In the genomic region with DNA sequence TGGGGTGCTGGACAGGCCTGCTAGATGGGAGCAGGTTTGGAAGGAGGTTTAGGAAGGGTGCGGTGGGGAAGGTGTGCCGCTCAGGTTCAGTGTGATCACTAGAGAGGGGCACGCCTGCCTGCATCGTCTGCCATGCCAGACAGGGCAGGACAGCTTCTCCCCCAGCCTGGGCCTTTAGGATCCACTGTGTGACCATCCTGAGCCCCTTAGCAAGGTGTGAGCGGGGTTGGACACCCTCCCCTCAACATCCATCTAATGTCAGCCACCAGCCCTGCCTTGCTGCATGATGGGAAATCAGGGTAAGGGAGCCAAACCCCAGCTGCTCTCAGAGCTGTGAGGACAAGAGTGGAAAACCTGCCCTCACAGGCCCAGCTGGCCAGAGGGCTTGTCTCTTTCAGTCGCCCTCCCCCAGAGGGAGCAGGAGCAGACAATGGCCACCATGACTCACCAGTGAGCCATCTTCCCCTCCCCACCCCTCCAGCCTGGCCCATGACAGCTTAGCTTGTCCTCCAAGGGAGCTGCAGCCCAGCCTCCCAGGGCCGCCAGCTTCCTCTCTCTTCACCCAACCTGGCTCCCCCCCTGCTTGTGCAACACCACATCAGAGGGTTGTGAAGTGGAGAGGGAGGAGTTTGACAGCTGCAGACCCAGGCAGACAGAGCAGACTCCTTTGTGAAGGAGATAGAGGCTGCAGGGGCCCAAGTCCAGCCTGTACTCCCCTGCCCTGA, we compare ENCODE assay signal across 1 cellular context.
A peak's percentile ranks its signal among the peaks of the same experiment; 100 is the strongest.
TF ChIP-seq lines count a peak whose summit lies in the region.

No MANE protein-coding gene starts in this region.

TF ChIP-seq in HepG2, 621 proteins besides CTCF, POLR2A, EP300 and RAD21 (continued from another document):
- TF ChIP-seq, protein P1, sequence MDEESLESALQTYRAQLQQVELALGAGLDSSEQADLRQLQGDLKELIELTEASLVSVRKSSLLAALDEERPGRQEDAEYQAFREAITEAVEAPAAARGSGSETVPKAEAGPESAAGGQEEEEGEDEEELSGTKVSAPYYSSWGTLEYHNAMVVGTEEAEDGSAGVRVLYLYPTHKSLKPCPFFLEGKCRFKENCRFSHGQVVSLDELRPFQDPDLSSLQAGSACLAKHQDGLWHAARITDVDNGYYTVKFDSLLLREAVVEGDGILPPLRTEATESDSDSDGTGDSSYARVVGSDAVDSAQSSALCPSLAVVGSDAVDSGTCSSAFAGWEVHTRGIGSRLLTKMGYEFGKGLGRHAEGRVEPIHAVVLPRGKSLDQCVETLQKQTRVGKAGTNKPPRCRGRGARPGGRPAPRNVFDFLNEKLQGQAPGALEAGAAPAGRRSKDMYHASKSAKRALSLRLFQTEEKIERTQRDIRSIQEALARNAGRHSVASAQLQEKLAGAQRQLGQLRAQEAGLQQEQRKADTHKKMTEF (CRISPR knock-in tag; IDR thresholded peaks at IDR 0.05), result peak; percentile 60
- TF ChIP-seq MEIS1 (CRISPR knock-in tag; IDR thresholded peaks at IDR 0.05; ENCODE audit: borderline replicate concordance), result peak; percentile 98
- TF ChIP-seq, protein P2, sequence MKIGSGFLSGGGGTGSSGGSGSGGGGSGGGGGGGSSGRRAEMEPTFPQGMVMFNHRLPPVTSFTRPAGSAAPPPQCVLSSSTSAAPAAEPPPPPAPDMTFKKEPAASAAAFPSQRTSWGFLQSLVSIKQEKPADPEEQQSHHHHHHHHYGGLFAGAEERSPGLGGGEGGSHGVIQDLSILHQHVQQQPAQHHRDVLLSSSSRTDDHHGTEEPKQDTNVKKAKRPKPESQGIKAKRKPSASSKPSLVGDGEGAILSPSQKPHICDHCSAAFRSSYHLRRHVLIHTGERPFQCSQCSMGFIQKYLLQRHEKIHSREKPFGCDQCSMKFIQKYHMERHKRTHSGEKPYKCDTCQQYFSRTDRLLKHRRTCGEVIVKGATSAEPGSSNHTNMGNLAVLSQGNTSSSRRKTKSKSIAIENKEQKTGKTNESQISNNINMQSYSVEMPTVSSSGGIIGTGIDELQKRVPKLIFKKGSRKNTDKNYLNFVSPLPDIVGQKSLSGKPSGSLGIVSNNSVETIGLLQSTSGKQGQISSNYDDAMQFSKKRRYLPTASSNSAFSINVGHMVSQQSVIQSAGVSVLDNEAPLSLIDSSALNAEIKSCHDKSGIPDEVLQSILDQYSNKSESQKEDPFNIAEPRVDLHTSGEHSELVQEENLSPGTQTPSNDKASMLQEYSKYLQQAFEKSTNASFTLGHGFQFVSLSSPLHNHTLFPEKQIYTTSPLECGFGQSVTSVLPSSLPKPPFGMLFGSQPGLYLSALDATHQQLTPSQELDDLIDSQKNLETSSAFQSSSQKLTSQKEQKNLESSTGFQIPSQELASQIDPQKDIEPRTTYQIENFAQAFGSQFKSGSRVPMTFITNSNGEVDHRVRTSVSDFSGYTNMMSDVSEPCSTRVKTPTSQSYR (CRISPR knock-in tag; IDR thresholded peaks at IDR 0.05; ENCODE audit: borderline replicate concordance), result peak; percentile 79; the same call in 1 of the 2 replicates
- peak; percentile 51; the same call in 1 of the 2 replicates for TF ChIP-seq ELF1 (CRISPR knock-in tag; IDR thresholded peaks at IDR 0.05)
- TF ChIP-seq CEBPB (IDR thresholded peaks at IDR 0.05; ENCODE audit: borderline replicate concordance, low read depth, low read length), result peak; percentile 98
- TF ChIP-seq MEIS2 (CRISPR knock-in tag; IDR thresholded peaks at IDR 0.05), result peak; percentile 93; the same call in 1 of the 2 replicates
- TF ChIP-seq, protein P3, sequence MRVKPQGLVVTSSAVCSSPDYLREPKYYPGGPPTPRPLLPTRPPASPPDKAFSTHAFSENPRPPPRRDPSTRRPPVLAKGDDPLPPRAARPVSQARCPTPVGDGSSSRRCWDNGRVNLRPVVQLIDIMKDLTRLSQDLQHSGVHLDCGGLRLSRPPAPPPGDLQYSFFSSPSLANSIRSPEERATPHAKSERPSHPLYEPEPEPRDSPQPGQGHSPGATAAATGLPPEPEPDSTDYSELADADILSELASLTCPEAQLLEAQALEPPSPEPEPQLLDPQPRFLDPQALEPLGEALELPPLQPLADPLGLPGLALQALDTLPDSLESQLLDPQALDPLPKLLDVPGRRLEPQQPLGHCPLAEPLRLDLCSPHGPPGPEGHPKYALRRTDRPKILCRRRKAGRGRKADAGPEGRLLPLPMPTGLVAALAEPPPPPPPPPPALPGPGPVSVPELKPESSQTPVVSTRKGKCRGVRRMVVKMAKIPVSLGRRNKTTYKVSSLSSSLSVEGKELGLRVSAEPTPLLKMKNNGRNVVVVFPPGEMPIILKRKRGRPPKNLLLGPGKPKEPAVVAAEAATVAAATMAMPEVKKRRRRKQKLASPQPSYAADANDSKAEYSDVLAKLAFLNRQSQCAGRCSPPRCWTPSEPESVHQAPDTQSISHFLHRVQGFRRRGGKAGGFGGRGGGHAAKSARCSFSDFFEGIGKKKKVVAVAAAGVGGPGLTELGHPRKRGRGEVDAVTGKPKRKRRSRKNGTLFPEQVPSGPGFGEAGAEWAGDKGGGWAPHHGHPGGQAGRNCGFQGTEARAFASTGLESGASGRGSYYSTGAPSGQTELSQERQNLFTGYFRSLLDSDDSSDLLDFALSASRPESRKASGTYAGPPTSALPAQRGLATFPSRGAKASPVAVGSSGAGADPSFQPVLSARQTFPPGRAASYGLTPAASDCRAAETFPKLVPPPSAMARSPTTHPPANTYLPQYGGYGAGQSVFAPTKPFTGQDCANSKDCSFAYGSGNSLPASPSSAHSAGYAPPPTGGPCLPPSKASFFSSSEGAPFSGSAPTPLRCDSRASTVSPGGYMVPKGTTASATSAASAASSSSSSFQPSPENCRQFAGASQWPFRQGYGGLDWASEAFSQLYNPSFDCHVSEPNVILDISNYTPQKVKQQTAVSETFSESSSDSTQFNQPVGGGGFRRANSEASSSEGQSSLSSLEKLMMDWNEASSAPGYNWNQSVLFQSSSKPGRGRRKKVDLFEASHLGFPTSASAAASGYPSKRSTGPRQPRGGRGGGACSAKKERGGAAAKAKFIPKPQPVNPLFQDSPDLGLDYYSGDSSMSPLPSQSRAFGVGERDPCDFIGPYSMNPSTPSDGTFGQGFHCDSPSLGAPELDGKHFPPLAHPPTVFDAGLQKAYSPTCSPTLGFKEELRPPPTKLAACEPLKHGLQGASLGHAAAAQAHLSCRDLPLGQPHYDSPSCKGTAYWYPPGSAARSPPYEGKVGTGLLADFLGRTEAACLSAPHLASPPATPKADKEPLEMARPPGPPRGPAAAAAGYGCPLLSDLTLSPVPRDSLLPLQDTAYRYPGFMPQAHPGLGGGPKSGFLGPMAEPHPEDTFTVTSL (CRISPR knock-in tag; IDR thresholded peaks at IDR 0.05; ENCODE audit: borderline replicate concordance), result no peak
- peak; percentile 90 for TF ChIP-seq JUN (CRISPR knock-in tag; IDR thresholded peaks at IDR 0.05)
- TF ChIP-seq, protein P4, sequence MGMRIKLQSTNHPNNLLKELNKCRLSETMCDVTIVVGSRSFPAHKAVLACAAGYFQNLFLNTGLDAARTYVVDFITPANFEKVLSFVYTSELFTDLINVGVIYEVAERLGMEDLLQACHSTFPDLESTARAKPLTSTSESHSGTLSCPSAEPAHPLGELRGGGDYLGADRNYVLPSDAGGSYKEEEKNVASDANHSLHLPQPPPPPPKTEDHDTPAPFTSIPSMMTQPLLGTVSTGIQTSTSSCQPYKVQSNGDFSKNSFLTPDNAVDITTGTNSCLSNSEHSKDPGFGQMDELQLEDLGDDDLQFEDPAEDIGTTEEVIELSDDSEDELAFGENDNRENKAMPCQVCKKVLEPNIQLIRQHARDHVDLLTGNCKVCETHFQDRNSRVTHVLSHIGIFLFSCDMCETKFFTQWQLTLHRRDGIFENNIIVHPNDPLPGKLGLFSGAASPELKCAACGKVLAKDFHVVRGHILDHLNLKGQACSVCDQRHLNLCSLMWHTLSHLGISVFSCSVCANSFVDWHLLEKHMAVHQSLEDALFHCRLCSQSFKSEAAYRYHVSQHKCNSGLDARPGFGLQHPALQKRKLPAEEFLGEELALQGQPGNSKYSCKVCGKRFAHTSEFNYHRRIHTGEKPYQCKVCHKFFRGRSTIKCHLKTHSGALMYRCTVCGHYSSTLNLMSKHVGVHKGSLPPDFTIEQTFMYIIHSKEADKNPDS (CRISPR knock-in tag; IDR thresholded peaks at IDR 0.05), result no peak
- 0 out of 2 replicates have a peak, but pooled peaks have one; percentile 45 for TF ChIP-seq ZNF124 (CRISPR knock-in tag; IDR thresholded peaks at IDR 0.05)
- TF ChIP-seq, protein P5, sequence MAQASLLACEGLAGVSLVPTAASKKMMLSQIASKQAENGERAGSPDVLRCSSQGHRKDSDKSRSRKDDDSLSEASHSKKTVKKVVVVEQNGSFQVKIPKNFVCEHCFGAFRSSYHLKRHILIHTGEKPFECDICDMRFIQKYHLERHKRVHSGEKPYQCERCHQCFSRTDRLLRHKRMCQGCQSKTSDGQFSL (CRISPR knock-in tag; IDR thresholded peaks at IDR 0.05), result peak; percentile 97
- TF ChIP-seq, protein P6, sequence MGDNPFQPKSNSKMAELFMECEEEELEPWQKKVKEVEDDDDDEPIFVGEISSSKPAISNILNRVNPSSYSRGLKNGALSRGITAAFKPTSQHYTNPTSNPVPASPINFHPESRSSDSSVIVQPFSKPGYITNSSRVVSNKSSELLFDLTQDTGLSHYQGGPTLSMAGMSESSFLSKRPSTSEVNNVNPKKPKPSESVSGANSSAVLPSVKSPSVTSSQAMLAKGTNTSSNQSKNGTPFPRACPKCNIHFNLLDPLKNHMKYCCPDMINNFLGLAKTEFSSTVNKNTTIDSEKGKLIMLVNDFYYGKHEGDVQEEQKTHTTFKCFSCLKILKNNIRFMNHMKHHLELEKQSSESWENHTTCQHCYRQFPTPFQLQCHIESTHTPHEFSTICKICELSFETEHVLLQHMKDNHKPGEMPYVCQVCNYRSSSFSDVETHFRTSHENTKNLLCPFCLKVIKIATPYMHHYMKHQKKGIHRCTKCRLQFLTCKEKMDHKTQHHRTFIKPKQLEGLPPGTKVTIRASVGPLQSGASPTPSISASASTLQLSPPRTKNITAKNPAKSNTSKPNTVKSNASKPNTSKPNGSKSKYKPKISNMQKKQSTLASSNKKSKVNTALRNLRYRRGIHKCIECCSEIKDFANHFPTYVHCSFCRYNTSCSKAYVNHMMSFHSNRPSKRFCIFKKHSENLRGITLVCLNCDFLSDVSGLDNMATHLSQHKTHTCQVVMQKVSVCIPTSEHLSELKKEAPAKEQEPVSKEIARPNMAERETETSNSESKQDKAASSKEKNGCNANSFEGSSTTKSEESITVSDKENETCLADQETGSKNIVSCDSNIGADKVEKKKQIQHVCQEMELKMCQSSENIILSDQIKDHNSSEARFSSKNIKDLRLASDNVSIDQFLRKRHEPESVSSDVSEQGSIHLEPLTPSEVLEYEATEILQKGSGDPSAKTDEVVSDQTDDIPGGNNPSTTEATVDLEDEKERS (CRISPR knock-in tag; IDR thresholded peaks at IDR 0.05), result peak; percentile 77; the same call in 1 of the 2 replicates
- peak; percentile 45; the same call in 1 of the 2 replicates for TF ChIP-seq ZBTB7A (CRISPR knock-in tag; IDR thresholded peaks at IDR 0.05)
